In the genomic region with DNA sequence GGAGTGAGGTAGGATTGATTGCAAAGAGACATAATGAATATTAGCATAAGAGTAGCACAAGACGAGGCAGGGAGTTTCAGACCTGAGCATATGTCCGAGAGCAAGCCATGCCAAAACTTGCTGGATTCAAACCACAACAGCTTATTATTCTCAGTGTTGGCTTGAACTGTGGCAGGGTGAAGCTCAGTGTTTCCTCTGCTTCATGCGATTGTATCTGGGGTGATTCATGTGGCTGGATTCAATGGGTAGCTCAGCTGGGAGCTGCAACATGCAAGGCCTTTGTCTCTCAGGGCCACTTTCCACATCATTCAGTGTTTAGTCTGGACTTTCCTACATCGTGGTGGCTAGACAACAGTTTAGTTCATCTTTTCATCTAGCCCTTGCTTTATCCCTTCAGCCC, we compare ENCODE assay signal across 13 cellular contexts. TPM values are rescaled to one million over a fixed set of nuclear protein-coding genes. Genes with fewer than 3 reads are reported as not detected.
DNase-seq lines count a peak whose midpoint lies in the region; ATAC-seq and TF ChIP-seq lines count a peak whose summit lies in the region.
"Had no signal": no experiment of that assay in that cellular context is flagged by ENCODE, and none has a peak within 500 bp of the region (broad histone marks: within the 10 kb centered on the region; RNA-seq: fewer than 3 reads in every experiment).

No MANE protein-coding gene starts in this region.

- no peaks in the 10 kb centered on the region for H3K4me1 ChIP-seq in heart left ventricle

- POLR2A ChIA-PET in activated CD4-positive, alpha-beta T cell treated with anti-CD3 and anti-CD28 coated beads for 36 hours (lab: Charles Lee) = no interaction called here

- 40 to 66% (median 64%) methylated on average over 4 of the region's 4 CpGs for WGBS in heart left ventricle, 4 donors

- no peaks in the 10 kb centered on the region for H3K27me3 ChIP-seq in heart left ventricle

- no peaks in the 10 kb centered on the region for H3K9me3 Mint-ChIP-seq in activated CD4-positive, alpha-beta T cell treated with anti-CD3 and anti-CD28 coated beads for 36 hours (ENCODE audit: low read depth)
- H3K9me3 Mint-ChIP-seq: activated naive CD4-positive, alpha-beta T cell treated with anti-CD3 and anti-CD28 coated beads, Interleukin-2, amount 50 U/mL, for 72 hours had no signal

- H3K36me3 ChIP-seq in heart left ventricle = no peaks in the 10 kb centered on the region
- H3K36me3 ChIP-seq: thoracic aorta had no signal

- no peaks in the 10 kb centered on the region for H3K36me3 Mint-ChIP-seq in activated CD4-positive, alpha-beta T cell treated with anti-CD3 and anti-CD28 coated beads for 36 hours (ENCODE audit: low read depth)
- H3K36me3 Mint-ChIP-seq: activated naive CD4-positive, alpha-beta T cell treated with anti-CD3 and anti-CD28 coated beads, Interleukin-2, amount 50 U/mL, for 72 hours had no signal

- no peaks in the 10 kb centered on the region for H3K9me3 ChIP-seq in heart left ventricle
- H3K9me3 ChIP-seq: thoracic aorta had no signal

- H3K4me1 Mint-ChIP-seq in activated CD4-positive, alpha-beta T cell treated with anti-CD3 and anti-CD28 coated beads for 36 hours = no peaks in the 10 kb centered on the region

- H3K4me3 Mint-ChIP-seq in activated CD4-positive, alpha-beta T cell treated with anti-CD3 and anti-CD28 coated beads for 36 hours = no peak overlapping the region

- ATAC-seq in activated CD4-positive, alpha-beta T cell treated with anti-CD3 and anti-CD28 coated beads for 36 hours = no peak
- no peak for ATAC-seq in heart left ventricle
- ATAC-seq: activated naive CD4-positive, alpha-beta T cell treated with anti-CD3 and anti-CD28 coated beads, Interleukin-2, amount 50 U/mL, for 72 hours had no signal

- H3K27me3 Mint-ChIP-seq in activated CD4-positive, alpha-beta T cell treated with anti-CD3 and anti-CD28 coated beads for 36 hours = peaks cover 5% of the 10 kb centered on the region

- no peak overlapping the region for H3K4me3 ChIP-seq in astrocyte of the spinal cord (ENCODE audit: low read depth, low read length)
- no peak overlapping the region for H3K4me3 ChIP-seq in heart left ventricle
- H3K4me3 ChIP-seq: thoracic aorta had no signal

- in situ Hi-C loops in astrocyte of the spinal cord (cut with HindIII; ENCODE audit: low sequenced_read_pairs) = no loop called here

- intact Hi-C loops in activated CD4-positive, alpha-beta T cell treated with anti-CD3 and anti-CD28 coated beads for 36 hours (cut with DNase I, micrococcal nuclease) = no loop called here
- intact Hi-C loops in heart left ventricle (cut with DNase I) = loop anchor here in 1 of 10 donors (5.0 kb wide), 1 partner anchor 430 kb away; no protein-coding TSS in a partner anchor

- no peak overlapping the region for H3K27ac ChIP-seq in heart left ventricle
- H3K27ac ChIP-seq: thoracic aorta had no signal

- TF ChIP-seq CTCF in astrocyte of the spinal cord (IDR thresholded peaks at IDR 0.05; ENCODE audit: low read depth, low read length) (no peak), heart left ventricle (IDR thresholded peaks at IDR 0.05) (no peak)

- no peak overlapping the region for H3K27ac Mint-ChIP-seq in activated CD4-positive, alpha-beta T cell treated with anti-CD3 and anti-CD28 coated beads for 36 hours
- H3K27ac Mint-ChIP-seq: activated naive CD4-positive, alpha-beta T cell treated with anti-CD3 and anti-CD28 coated beads, Interleukin-2, amount 50 U/mL, for 72 hours had no signal

- CTCF ChIA-PET in activated CD4-positive, alpha-beta T cell treated with anti-CD3 and anti-CD28 coated beads for 36 hours (lab: Charles Lee) = no interaction called here

- DNase-seq in AG08395 (ENCODE audit: low spot score) (peak; percentile 64), HPDE6-E6E7 (ENCODE audit: extremely low spot score) (peak; percentile 21), astrocyte of the spinal cord (ENCODE audit: low read depth, low spot score) (peak; percentile 96), iris pigment epithelial cell (ENCODE audit: low read depth) (peak; percentile 81), heart left ventricle (no peak)
- DNase-seq in activated CD4-positive, alpha-beta T cell treated with anti-CD3 and anti-CD28 coated beads for 36 hours = no peak
- no peak for DNase-seq in activated effector memory CD4-positive, alpha-beta T cell treated with Interleukin-2 at 50 U/mL for 16 hours
- no peak for DNase-seq in stimulated activated CD4-positive, alpha-beta T cell treated with anti-CD3 and anti-CD28 coated beads, Interleukin-15, amount 100 ng/mL, for 24 hours
- DNase-seq: activated CD8-positive, alpha-beta memory T cell treated with anti-CD3 and anti-CD28 coated beads, Interleukin-2, amount 50 U/mL, for 48 hours; mesendoderm; NCI-H1105 treated with DMSO at 0.1 percent for 48 hours had no signal

- no peak for TF ChIP-seq POLR2A in heart left ventricle (IDR thresholded peaks at IDR 0.05)

RNA-seq across cellular contexts. Expression of a gene that starts 22.1 kb away (rescaled TPM):
- 1 to 10 TPM; 6.0 to 7.8 TPM for total RNA-seq in activated CD4-positive, alpha-beta T cell treated with anti-CD3 and anti-CD28 coated beads for 36 hours
- 1 to 10 TPM in 1 of 9 donors, under 1 TPM in 6, not detected in 2; 0.04 to 1.5 (median 0.14) TPM for total RNA-seq in heart left ventricle
- polyA plus RNA-seq in heart left ventricle = under 1 TPM; 0.08 to 0.11 TPM
- total RNA-seq: thoracic aorta had no signal

Comparison
In these comparisons a context has a peak if more than half of its experiments do, and no peak if none do; other contexts are left out.
1. DNase-seq: peak in AG08395 (single experiment), HPDE6-E6E7 (single experiment), astrocyte of the spinal cord (single experiment) and iris pigment epithelial cell (single experiment); none in activated CD4-positive, alpha-beta T cell treated with anti-CD3 and anti-CD28 coated beads for 36 hours (single experiment), activated effector memory CD4-positive, alpha-beta T cell treated with Interleukin-2 at 50 U/mL for 16 hours (single experiment), heart left ventricle (0 of 5) and stimulated activated CD4-positive, alpha-beta T cell treated with anti-CD3 and anti-CD28 coated beads, Interleukin-15, amount 100 ng/mL, for 24 hours (single experiment).